2 cellular contexts compared by ENCODE assay signal in the genomic region with DNA sequence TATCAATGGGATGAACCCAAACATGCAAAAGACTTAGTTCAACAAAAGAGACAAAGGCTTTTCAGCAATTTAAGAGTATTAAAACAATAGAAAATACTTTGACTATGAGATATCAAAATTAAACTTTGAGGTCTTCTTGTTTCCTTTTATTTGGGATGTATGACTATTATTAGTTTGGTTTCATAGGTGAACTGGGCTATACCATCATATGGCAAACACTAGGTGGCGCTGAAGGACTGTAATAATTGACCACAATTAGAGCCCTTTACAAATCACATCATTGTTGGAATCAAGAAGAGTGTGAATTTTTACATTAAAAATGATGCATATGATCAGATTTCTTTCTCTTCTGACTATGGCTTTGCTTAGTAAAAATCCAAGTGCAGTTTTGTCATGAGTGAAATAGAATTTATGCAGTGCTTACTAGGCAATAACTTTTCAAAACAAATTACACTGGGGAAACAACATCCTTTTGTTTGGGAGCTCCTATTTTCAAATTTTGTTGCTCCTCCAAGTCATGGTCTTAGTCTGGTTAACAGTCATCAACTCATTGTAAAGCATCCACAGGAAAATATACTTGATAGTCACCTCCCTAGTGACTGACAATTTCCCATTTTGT.
TF ChIP-seq lines count a peak whose summit lies in the region.

No MANE protein-coding gene starts in this region.

TF ChIP-seq in Ishikawa, 13 proteins besides CTCF, POLR2A, EP300 and RAD21 (continued from another document):
- TF ChIP-seq, protein P1, sequence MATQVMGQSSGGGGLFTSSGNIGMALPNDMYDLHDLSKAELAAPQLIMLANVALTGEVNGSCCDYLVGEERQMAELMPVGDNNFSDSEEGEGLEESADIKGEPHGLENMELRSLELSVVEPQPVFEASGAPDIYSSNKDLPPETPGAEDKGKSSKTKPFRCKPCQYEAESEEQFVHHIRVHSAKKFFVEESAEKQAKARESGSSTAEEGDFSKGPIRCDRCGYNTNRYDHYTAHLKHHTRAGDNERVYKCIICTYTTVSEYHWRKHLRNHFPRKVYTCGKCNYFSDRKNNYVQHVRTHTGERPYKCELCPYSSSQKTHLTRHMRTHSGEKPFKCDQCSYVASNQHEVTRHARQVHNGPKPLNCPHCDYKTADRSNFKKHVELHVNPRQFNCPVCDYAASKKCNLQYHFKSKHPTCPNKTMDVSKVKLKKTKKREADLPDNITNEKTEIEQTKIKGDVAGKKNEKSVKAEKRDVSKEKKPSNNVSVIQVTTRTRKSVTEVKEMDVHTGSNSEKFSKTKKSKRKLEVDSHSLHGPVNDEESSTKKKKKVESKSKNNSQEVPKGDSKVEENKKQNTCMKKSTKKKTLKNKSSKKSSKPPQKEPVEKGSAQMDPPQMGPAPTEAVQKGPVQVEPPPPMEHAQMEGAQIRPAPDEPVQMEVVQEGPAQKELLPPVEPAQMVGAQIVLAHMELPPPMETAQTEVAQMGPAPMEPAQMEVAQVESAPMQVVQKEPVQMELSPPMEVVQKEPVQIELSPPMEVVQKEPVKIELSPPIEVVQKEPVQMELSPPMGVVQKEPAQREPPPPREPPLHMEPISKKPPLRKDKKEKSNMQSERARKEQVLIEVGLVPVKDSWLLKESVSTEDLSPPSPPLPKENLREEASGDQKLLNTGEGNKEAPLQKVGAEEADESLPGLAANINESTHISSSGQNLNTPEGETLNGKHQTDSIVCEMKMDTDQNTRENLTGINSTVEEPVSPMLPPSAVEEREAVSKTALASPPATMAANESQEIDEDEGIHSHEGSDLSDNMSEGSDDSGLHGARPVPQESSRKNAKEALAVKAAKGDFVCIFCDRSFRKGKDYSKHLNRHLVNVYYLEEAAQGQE (IDR thresholded peaks at IDR 0.05; ENCODE audit: low read depth) = no peak
- TF ChIP-seq, protein P2, sequence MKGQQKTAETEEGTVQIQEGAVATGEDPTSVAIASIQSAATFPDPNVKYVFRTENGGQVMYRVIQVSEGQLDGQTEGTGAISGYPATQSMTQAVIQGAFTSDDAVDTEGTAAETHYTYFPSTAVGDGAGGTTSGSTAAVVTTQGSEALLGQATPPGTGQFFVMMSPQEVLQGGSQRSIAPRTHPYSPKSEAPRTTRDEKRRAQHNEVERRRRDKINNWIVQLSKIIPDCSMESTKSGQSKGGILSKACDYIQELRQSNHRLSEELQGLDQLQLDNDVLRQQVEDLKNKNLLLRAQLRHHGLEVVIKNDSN (IDR thresholded peaks at IDR 0.05) = no peak
- TF ChIP-seq EGR1 (IDR thresholded peaks at IDR 0.05) = no peak
- no peak for TF ChIP-seq MAX (IDR thresholded peaks at IDR 0.05)
- no peak for TF ChIP-seq CREB1 (IDR thresholded peaks at IDR 0.05; ENCODE audit: low read depth)
- no peak for TF ChIP-seq TAF1 (IDR thresholded peaks at IDR 0.05; ENCODE audit: low read depth)
- TF ChIP-seq TCF12 (IDR thresholded peaks at IDR 0.05; ENCODE audit: low read depth) = no peak
- no peak for TF ChIP-seq TEAD4 (IDR thresholded peaks at IDR 0.05)
- no peak for TF ChIP-seq CEBPB (IDR thresholded peaks at IDR 0.05)
- TF ChIP-seq FOXM1 (IDR thresholded peaks at IDR 0.05; ENCODE audit: borderline replicate concordance, low read depth) = no peak
- no peak for TF ChIP-seq YY1 (IDR thresholded peaks at IDR 0.05; ENCODE audit: low read depth)

TF ChIP-seq in HepG2, 621 proteins besides CTCF, POLR2A, EP300 and RAD21 (continued from another document):
- TF ChIP-seq, protein P3, sequence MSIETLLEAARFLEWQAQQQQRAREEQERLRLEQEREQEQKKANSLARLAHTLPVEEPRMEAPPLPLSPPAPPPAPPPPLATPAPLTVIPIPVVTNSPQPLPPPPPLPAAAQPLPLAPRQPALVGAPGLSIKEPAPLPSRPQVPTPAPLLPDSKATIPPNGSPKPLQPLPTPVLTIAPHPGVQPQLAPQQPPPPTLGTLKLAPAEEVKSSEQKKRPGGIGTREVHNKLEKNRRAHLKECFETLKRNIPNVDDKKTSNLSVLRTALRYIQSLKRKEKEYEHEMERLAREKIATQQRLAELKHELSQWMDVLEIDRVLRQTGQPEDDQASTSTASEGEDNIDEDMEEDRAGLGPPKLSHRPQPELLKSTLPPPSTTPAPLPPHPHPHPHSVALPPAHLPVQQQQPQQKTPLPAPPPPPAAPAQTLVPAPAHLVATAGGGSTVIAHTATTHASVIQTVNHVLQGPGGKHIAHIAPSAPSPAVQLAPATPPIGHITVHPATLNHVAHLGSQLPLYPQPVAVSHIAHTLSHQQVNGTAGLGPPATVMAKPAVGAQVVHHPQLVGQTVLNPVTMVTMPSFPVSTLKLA (IDR thresholded peaks at IDR 0.05) = no peak
- TF ChIP-seq NONO (IDR thresholded peaks at IDR 0.05) (no peak), NONO (CRISPR knock-in tag; conservative IDR thresholded peaks at IDR 0.05) (no peak), ZNF761 (CRISPR knock-in tag; conservative IDR thresholded peaks at IDR 0.05) (no peak), HOXD1 (CRISPR knock-in tag; IDR thresholded peaks at IDR 0.05) (no peak)
- TF ChIP-seq, protein P4, sequence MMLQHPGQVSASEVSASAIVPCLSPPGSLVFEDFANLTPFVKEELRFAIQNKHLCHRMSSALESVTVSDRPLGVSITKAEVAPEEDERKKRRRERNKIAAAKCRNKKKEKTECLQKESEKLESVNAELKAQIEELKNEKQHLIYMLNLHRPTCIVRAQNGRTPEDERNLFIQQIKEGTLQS (CRISPR knock-in tag; IDR thresholded peaks at IDR 0.05) = no peak
- TF ChIP-seq, protein P5, sequence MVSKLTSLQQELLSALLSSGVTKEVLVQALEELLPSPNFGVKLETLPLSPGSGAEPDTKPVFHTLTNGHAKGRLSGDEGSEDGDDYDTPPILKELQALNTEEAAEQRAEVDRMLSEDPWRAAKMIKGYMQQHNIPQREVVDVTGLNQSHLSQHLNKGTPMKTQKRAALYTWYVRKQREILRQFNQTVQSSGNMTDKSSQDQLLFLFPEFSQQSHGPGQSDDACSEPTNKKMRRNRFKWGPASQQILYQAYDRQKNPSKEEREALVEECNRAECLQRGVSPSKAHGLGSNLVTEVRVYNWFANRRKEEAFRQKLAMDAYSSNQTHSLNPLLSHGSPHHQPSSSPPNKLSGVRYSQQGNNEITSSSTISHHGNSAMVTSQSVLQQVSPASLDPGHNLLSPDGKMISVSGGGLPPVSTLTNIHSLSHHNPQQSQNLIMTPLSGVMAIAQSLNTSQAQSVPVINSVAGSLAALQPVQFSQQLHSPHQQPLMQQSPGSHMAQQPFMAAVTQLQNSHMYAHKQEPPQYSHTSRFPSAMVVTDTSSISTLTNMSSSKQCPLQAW (CRISPR knock-in tag; IDR thresholded peaks at IDR 0.05) = no peak
